1 cellular context compared by ENCODE assay signal in the genomic region with DNA sequence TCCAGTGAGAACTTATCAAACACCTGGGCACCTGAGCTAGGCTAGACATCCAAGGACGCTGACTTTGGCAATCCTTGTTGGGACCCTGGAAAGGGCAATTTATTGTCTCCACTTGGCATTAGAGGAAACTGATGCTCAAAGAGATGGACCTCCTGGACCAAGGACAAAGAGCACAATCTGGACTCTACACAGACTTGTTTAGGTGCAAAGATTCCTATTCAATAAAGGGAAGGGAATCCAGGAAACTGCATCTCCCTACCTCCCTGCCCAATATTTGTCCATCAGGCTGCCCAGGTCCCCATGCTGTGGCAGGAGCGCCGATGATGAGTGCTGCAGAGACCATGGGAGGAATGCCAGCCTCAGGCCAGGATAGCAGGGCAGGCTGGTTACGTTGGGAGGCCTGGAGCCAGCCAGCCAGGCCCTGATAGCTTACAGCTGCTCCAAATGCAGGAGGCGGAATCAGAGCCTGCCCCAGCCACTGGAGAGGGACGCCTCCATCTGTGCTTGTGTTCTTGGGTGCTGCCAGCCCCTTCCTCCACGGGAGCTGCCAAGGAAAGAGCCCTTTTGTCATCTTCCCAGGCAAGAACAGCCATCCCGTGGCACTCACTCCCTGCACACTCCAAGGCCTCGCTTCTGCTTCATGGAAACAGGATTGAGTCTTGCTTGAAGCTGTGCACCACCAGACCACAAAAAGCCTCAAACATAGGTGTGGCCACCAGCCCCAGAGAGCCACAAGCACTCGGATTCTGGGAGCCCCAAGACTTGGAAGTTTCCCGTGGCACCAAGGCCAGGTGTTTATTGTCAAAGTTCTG.
A peak's percentile ranks its signal among the peaks of the same experiment; 100 is the strongest.
TF ChIP-seq lines count a peak whose summit lies in the region.

No MANE protein-coding gene starts in this region.

TF ChIP-seq in HepG2, 621 proteins besides CTCF, POLR2A, EP300 and RAD21 (continued from another document):
- TF ChIP-seq, protein P1, sequence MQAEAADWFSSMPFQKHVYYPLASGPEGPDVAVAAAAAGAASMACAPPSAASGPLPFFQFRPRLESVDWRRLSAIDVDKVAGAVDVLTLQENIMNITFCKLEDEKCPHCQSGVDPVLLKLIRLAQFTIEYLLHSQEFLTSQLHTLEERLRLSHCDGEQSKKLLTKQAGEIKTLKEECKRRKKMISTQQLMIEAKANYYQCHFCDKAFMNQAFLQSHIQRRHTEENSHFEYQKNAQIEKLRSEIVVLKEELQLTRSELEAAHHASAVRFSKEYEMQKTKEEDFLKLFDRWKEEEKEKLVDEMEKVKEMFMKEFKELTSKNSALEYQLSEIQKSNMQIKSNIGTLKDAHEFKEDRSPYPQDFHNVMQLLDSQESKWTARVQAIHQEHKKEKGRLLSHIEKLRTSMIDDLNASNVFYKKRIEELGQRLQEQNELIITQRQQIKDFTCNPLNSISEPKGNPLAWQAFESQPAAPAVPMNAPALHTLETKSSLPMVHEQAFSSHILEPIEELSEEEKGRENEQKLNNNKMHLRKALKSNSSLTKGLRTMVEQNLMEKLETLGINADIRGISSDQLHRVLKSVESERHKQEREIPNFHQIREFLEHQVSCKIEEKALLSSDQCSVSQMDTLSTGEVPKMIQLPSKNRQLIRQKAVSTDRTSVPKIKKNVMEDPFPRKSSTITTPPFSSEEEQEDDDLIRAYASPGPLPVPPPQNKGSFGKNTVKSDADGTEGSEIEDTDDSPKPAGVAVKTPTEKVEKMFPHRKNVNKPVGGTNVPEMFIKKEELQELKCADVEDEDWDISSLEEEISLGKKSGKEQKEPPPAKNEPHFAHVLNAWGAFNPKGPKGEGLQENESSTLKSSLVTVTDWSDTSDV (CRISPR knock-in tag; IDR thresholded peaks at IDR 0.05), result 0 out of 2 replicates have a peak, but pooled peaks have one; percentile 29
- TF ChIP-seq NFRKB (IDR thresholded peaks at IDR 0.05) (no peak), KLF11 (CRISPR knock-in tag; IDR thresholded peaks at IDR 0.05) (no peak), RXRB (CRISPR knock-in tag; IDR thresholded peaks at IDR 0.05; ENCODE audit: borderline replicate concordance) (no peak), MYC (CRISPR knock-in tag; IDR thresholded peaks at IDR 0.05; ENCODE audit: borderline replicate concordance) (peak; percentile 7; the same call in 1 of the 2 replicates), ZNF101 (CRISPR knock-in tag; IDR thresholded peaks at IDR 0.05; ENCODE audit: borderline replicate concordance, low read depth) (peak; percentile 76; the same call in 1 of the 2 replicates), ELF3 (CRISPR knock-in tag; IDR thresholded peaks at IDR 0.05) (no peak), RBAK (CRISPR knock-in tag; IDR thresholded peaks at IDR 0.05) (0 out of 2 replicates have a peak, but pooled peaks have one; percentile 12), TBX3 (IDR thresholded peaks at IDR 0.05; ENCODE audit: borderline replicate concordance) (no peak), POGZ (CRISPR knock-in tag; IDR thresholded peaks at IDR 0.05) (0 out of 2 replicates have a peak, but pooled peaks have one; percentile 7), KLF9 (CRISPR knock-in tag; IDR thresholded peaks at IDR 0.05; ENCODE audit: low read depth) (no peak), ZC3H13 (CRISPR knock-in tag; IDR thresholded peaks at IDR 0.05) (0 out of 2 replicates have a peak, but pooled peaks have one; percentile 45), ZNF776 (CRISPR knock-in tag; IDR thresholded peaks at IDR 0.05) (no peak), ZSCAN29 (CRISPR knock-in tag; conservative IDR thresholded peaks at IDR 0.05) (0 out of 2 replicates have a peak, but pooled peaks have one; percentile 35), ZMYM2 (CRISPR knock-in tag; IDR thresholded peaks at IDR 0.05) (no peak), ZBTB8A (CRISPR knock-in tag; IDR thresholded peaks at IDR 0.05; ENCODE audit: borderline replicate concordance, low read depth) (no peak), ZBTB38 (CRISPR knock-in tag; IDR thresholded peaks at IDR 0.05) (peak; percentile 98; the same call in 1 of the 2 replicates), ZSCAN25 (CRISPR knock-in tag; IDR thresholded peaks at IDR 0.05) (0 out of 2 replicates have a peak, but pooled peaks have one; percentile 6), NCOR1 (IDR thresholded peaks at IDR 0.05; ENCODE audit: borderline replicate concordance, low read length) (peak; percentile 69), AGO1 (IDR thresholded peaks at IDR 0.05; ENCODE audit: low read depth, low read length, poor library complexity, severe bottlenecking) (no peak), ZNF660 (CRISPR knock-in tag; IDR thresholded peaks at IDR 0.05; ENCODE audit: borderline replicate concordance, low read depth) (no peak), ZNF274 (CRISPR knock-in tag; IDR thresholded peaks at IDR 0.05) (peak; percentile 8; the same call in 1 of the 2 replicates), MTA1 (CRISPR knock-in tag; IDR thresholded peaks at IDR 0.05; ENCODE audit: borderline replicate concordance) (0 out of 2 replicates have a peak, but pooled peaks have one; percentile 49), SMAD9 (CRISPR knock-in tag; IDR thresholded peaks at IDR 0.05) (no peak), ZFP36L1 (CRISPR knock-in tag; IDR thresholded peaks at IDR 0.05) (0 out of 2 replicates have a peak, but pooled peaks have one; percentile 39), ZNF572 (CRISPR knock-in tag; IDR thresholded peaks at IDR 0.05) (no peak)
- TF ChIP-seq, protein P2, sequence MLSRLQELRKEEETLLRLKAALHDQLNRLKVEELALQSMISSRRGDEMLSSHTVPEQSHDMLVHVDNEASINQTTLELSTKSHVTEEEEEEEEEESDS (CRISPR knock-in tag; IDR thresholded peaks at IDR 0.05; ENCODE audit: borderline replicate concordance), result no peak
- TF ChIP-seq, protein P3, sequence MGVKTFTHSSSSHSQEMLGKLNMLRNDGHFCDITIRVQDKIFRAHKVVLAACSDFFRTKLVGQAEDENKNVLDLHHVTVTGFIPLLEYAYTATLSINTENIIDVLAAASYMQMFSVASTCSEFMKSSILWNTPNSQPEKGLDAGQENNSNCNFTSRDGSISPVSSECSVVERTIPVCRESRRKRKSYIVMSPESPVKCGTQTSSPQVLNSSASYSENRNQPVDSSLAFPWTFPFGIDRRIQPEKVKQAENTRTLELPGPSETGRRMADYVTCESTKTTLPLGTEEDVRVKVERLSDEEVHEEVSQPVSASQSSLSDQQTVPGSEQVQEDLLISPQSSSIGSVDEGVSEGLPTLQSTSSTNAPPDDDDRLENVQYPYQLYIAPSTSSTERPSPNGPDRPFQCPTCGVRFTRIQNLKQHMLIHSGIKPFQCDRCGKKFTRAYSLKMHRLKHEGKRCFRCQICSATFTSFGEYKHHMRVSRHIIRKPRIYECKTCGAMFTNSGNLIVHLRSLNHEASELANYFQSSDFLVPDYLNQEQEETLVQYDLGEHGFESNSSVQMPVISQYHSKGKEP (CRISPR knock-in tag; IDR thresholded peaks at IDR 0.05), result 0 out of 2 replicates have a peak, but pooled peaks have one; percentile 20
- TF ChIP-seq, protein P4, sequence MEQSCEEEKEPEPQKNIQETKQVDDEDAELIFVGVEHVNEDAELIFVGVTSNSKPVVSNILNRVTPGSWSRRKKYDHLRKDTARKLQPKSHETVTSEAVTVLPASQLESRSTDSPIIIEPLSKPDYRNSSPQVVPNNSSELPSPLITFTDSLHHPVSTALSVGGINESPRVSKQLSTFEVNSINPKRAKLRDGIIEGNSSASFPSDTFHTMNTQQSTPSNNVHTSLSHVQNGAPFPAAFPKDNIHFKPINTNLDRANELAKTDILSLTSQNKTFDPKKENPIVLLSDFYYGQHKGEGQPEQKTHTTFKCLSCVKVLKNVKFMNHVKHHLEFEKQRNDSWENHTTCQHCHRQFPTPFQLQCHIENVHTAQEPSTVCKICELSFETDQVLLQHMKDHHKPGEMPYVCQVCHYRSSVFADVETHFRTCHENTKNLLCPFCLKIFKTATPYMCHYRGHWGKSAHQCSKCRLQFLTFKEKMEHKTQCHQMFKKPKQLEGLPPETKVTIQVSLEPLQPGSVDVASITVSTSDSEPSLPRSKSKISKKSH (CRISPR knock-in tag; IDR thresholded peaks at IDR 0.05; ENCODE audit: borderline replicate concordance), result peak; percentile 38; the same call in 1 of the 2 replicates
